Comparison of ENCODE assay signal across 17 cellular contexts in genomic region chr7:55432506-55432905, GRCh38.
"Had no signal": no experiment of that assay in that cellular context is flagged by ENCODE, and none has a peak within 500 bp of the region (broad histone marks: within the 10 kb centered on the region; RNA-seq: fewer than 3 reads in every experiment).

No MANE protein-coding gene starts in this region.

- H3K9me3 ChIP-seq: body of pancreas, gastroesophageal sphincter, stomach had no signal

- H3K36me3 Mint-ChIP-seq: activated naive CD4-positive, alpha-beta T cell treated with anti-CD3 and anti-CD28 coated beads, Interleukin-2, amount 50 U/mL, for 24 hours; memory B cell; type B pancreatic cell had no signal

- H3K9me3 Mint-ChIP-seq: activated CD4-positive, alpha-beta memory T cell treated with anti-CD3 and anti-CD28 coated beads, Interleukin-2, amount 10 ng/mL, durations not matched to agents 7 days and 5 days; activated naive CD4-positive, alpha-beta T cell treated with anti-CD3 and anti-CD28 coated beads, Interleukin-2, amount 50 U/mL, for 24 hours; endodermal cell; memory B cell; neural crest cell; stimulated activated effector memory CD8-positive, alpha-beta T cell treated with anti-CD3 and anti-CD28 coated beads, Interleukin-12 subunit alpha, Interleukin-12 subunit beta, amount 100 ng/mL, for 72 hours; type B pancreatic cell had no signal

- H3K4me3 Mint-ChIP-seq: activated CD4-positive, alpha-beta memory T cell treated with anti-CD3 and anti-CD28 coated beads, Interleukin-2, amount 10 ng/mL, durations not matched to agents 7 days and 5 days; activated naive CD4-positive, alpha-beta T cell treated with anti-CD3 and anti-CD28 coated beads, Interleukin-2, amount 50 U/mL, for 24 hours; endodermal cell; memory B cell; neural crest cell; stimulated activated effector memory CD8-positive, alpha-beta T cell treated with anti-CD3 and anti-CD28 coated beads, Interleukin-12 subunit alpha, Interleukin-12 subunit beta, amount 100 ng/mL, for 72 hours; type B pancreatic cell had no signal

- H3K27ac ChIP-seq: epithelial cell of prostate, gastroesophageal sphincter, WERI-Rb-1 had no signal

- DNase-seq: activated CD4-positive, alpha-beta memory T cell treated with anti-CD3 and anti-CD28 coated beads, Interleukin-2, amount 10 ng/mL, durations not matched to agents 7 days and 5 days; activated CD4-positive, CD25-positive, alpha-beta regulatory T cell treated with anti-CD3 and anti-CD28 coated beads, Interleukin-2, amount 50 U/mL, for 72 hours; activated gamma-delta T cell treated with Interleukin-2 at 50 U/mL for 16 hours; left cardiac atrium; occipital lobe; stimulated activated CD4-positive, alpha-beta T cell treated with anti-CD3 and anti-CD28 coated beads, Interleukin-2, amount 100 ng/mL, for 24 hours; stomach had no signal

- H3K27me3 Mint-ChIP-seq: activated CD4-positive, alpha-beta memory T cell treated with anti-CD3 and anti-CD28 coated beads, Interleukin-2, amount 10 ng/mL, durations not matched to agents 7 days and 5 days; activated naive CD4-positive, alpha-beta T cell treated with anti-CD3 and anti-CD28 coated beads, Interleukin-2, amount 50 U/mL, for 24 hours; memory B cell; type B pancreatic cell had no signal

- H3K27ac Mint-ChIP-seq: activated CD4-positive, alpha-beta memory T cell treated with anti-CD3 and anti-CD28 coated beads, Interleukin-2, amount 10 ng/mL, durations not matched to agents 7 days and 5 days; activated naive CD4-positive, alpha-beta T cell treated with anti-CD3 and anti-CD28 coated beads, Interleukin-2, amount 50 U/mL, for 24 hours; memory B cell; type B pancreatic cell had no signal

- H3K4me1 Mint-ChIP-seq: memory B cell, neural crest cell had no signal

- ATAC-seq: gastroesophageal sphincter had no signal
